22 cellular contexts compared by ENCODE assay signal in genomic region chr9:72913382-72914009, GRCh38. TPM values are rescaled to one million over a fixed set of nuclear protein-coding genes. Genes with fewer than 3 reads are reported as not detected.
DNase-seq lines count a peak whose midpoint lies in the region; ATAC-seq, FAIRE-seq and TF ChIP-seq lines count a peak whose summit lies in the region.
"Had no signal": no experiment of that assay in that cellular context is flagged by ENCODE, and none has a peak within 500 bp of the region (broad histone marks: within the 10 kb centered on the region; RNA-seq: fewer than 3 reads in every experiment).

No MANE protein-coding gene starts in this region.

- WGBS in HepG2 (ENCODE audit: low lambda C conversion rate) = 94% methylated on average over 4 of the region's 4 CpGs

- no peaks in the 10 kb centered on the region for H4K20me1 ChIP-seq in HepG2 (ENCODE audit: insufficient read depth, low read length)

- no peak overlapping the region for H3K9ac ChIP-seq in HepG2 (ENCODE audit: insufficient read depth, low read depth, low read length)
- peak overlapping the region in 1 of 5 donors; percentile 32 for H3K9ac ChIP-seq in subcutaneous abdominal adipose tissue (ENCODE audit: low read length in 5 of 5)

- CTCF ChIA-PET in HepG2 (lab: Yijun Ruan, JAX; ENCODE audit: low intra/inter-chr PET ratio, low total read pairs) = no interaction called here

- TF ChIP-seq EP300 in HepG2 (IDR thresholded peaks at IDR 0.05; ENCODE audit: low read depth in 2 of 2, low read length in 2 of 2) = no peak
- TF ChIP-seq EP300 in HepG2 (CRISPR knock-in tag; IDR thresholded peaks at IDR 0.05; ENCODE audit: borderline replicate concordance) = no peak

- in situ Hi-C loops in HepG2 (cut with HindIII; ENCODE audit: extremely low pct_ligation_motif_present, low pct_unique_long_range_greater_than_20kb) = no loop called here

- no peak for FAIRE-seq in HepG2 (lab: Jason Lieb, UNC)
- FAIRE-seq: G401.6, GM18507, RCC 7860 had no signal

- no peaks in the 10 kb centered on the region for H3K4me1 ChIP-seq in HepG2 (ENCODE audit: insufficient read depth, low read length)
- H3K4me1 ChIP-seq in subcutaneous abdominal adipose tissue (ENCODE audit: control insufficient read depth in 5 of 5, insufficient read depth in 5 of 5, low read length in 5 of 5) = peaks cover 0 to 15% (median 0%) of the 10 kb centered on the region in 5 donors
- peaks cover 0 to 3% of the 10 kb centered on the region in 2 donors for H3K4me1 ChIP-seq in left lung

- H3K4me2 ChIP-seq in HepG2 (ENCODE audit: low read depth, low read length) = no peak overlapping the region

- no peak for TF ChIP-seq POLR2A in HepG2 (IDR thresholded peaks at IDR 0.05; ENCODE audit: insufficient read depth in 1 of 2, low read depth in 2 of 2, low read length in 2 of 2)

- H3K9me3 ChIP-seq in HepG2 (ENCODE audit: low read length) (no peaks in the 10 kb centered on the region), subcutaneous abdominal adipose tissue (ENCODE audit: control insufficient read depth in 5 of 5, low read length in 5 of 5) (no peaks in the 10 kb centered on the region), left lung (no peaks in the 10 kb centered on the region)

- intact Hi-C loops in Right ventricle myocardium superior (cut with DNase I) (no loop called here), left ventricle myocardium superior (cut with micrococcal nuclease) (no loop called here), HepG2 (cut with micrococcal nuclease; ENCODE audit: unreplicated experiment) (no loop called here), left lung (cut with DNase I) (no loop called here)

- ATAC-seq in Right ventricle myocardium superior (ENCODE audit: poor library complexity) (peak; percentile 22), left ventricle myocardium superior (no peak), HepG2 (no peak), left lung (no peak)

- no peaks in the 10 kb centered on the region for H3K27me3 ChIP-seq in HepG2 (ENCODE audit: control insufficient read depth in 1 of 2, insufficient read depth in 2 of 2, low read length in 2 of 2)
- H3K27me3 ChIP-seq in subcutaneous abdominal adipose tissue (ENCODE audit: control insufficient read depth in 5 of 5, insufficient read depth in 4 of 5, low read length in 5 of 5) = no peaks in the 10 kb centered on the region
- H3K27me3 ChIP-seq in left lung = no peaks in the 10 kb centered on the region

- DNase-seq in Right ventricle myocardium superior (no peak), left ventricle myocardium superior (no peak), HepG2 (ENCODE audit: low spot score) (no peak), left lung (no peak), NCI-H524 treated with DMSO at 0.1 percent for 48 hours (lab: John Stamatoyannopoulos, UW) (no peak)
- no peak for DNase-seq in stimulated activated CD4-positive, alpha-beta T cell treated with anti-CD3 and anti-CD28 coated beads, Interleukin-15, amount 100 ng/mL, for 24 hours
- DNase-seq: Calu3; CD8-positive, alpha-beta memory T cell; KG1; NCI-H1105; NCI-H2081; NCI-H2171; NCI-H526; SHP77 had no signal

- POLR2A ChIA-PET in HepG2 (lab: Yijun Ruan, JAX) = no interaction called here

- H3K4me3 ChIP-seq in HepG2 (replicated peaks in 1 of 3; ENCODE audit: insufficient read depth in 1 of 3, low read depth in 2 of 3, low read length in 3 of 3) = no peak overlapping the region
- H3K4me3 ChIP-seq in subcutaneous abdominal adipose tissue (ENCODE audit: low read depth in 1 of 5, low read length in 5 of 5) = no peak overlapping the region
- H3K4me3 ChIP-seq in left lung = no peak overlapping the region
- H3K4me3 ChIP-seq: SK-N-MC had no signal

- TF ChIP-seq RAD21 in HepG2 (CRISPR knock-in tag; IDR thresholded peaks at IDR 0.05) = no peak

- H3K27ac ChIP-seq in HepG2 (ENCODE audit: extremely low read length, insufficient read depth, low read length) (no peak overlapping the region), subcutaneous abdominal adipose tissue (ENCODE audit: low read depth, low read length) (peak overlapping the region; percentile 14), left lung (peak overlapping the region in 1 of 2 donors; percentile 11)
- H3K27ac ChIP-seq: C4-2B, SK-N-MC had no signal

- peaks cover 11 to 65% of the 10 kb centered on the region in 2 experiments; a peak in 4 of 5 replicates for H3K36me3 ChIP-seq in HepG2 (replicated peaks in 1 of 2; ENCODE audit: control insufficient read depth in 1 of 2, insufficient read depth in 2 of 2, low read length in 2 of 2)
- H3K36me3 ChIP-seq in subcutaneous abdominal adipose tissue (ENCODE audit: control insufficient read depth in 5 of 5, insufficient read depth in 5 of 5, low read length in 5 of 5) = peaks cover 6 to 21% (median 10%) of the 10 kb centered on the region in 5 donors
- peaks cover 0 to 11% of the 10 kb centered on the region in 2 donors for H3K36me3 ChIP-seq in left lung

- BruUV-seq in HepG2 (replicated peaks; lab: Mats Ljungman, UMichigan) = TSS peak; percentile 0

- H2AFZ ChIP-seq in HepG2 (ENCODE audit: low read length) = no peak overlapping the region

- no peak for TF ChIP-seq CTCF in HepG2 (CRISPR knock-in tag; IDR thresholded peaks at IDR 0.05)
- no peak for TF ChIP-seq CTCF in left lung (IDR thresholded peaks at IDR 0.05)

- H3K79me2 ChIP-seq in HepG2 (ENCODE audit: insufficient read depth, low read length) = no peaks in the 10 kb centered on the region

TF ChIP-seq in HepG2, 621 proteins besides CTCF, POLR2A, EP300 and RAD21:
- no peak for TF ChIP-seq ZNF652 (CRISPR knock-in tag; IDR thresholded peaks at IDR 0.05; ENCODE audit: borderline replicate concordance, low read depth)
- TF ChIP-seq RBM22 (optimal IDR thresholded peaks at IDR 0.05; ENCODE audit: low read length) = peak; percentile 78

RNA-seq across cellular contexts. Expression of gene ALDH1A1, which starts 39.4 kb away (rescaled TPM):
- total RNA-seq in Right ventricle myocardium superior = 19.8 TPM
- total RNA-seq in left ventricle myocardium superior = 23.3 TPM
- 439 and 686 TPM in 2 replicates for total RNA-seq in HepG2 (2016; rRNA removed; fragmentation: Illumina TruSeq; extraction: Trizol)
- total RNA-seq in HepG2 (2016; cell fraction: cytosol; rRNA removed; fragmentation: Illumina TruSeq; extraction: Trizol; ENCODE audit: low read depth) = 23.4 and 28.1 TPM in 2 replicates
- total RNA-seq in HepG2 (2016; cell fraction: insoluble cytoplasmic fraction; rRNA removed; fragmentation: Illumina TruSeq; extraction: Trizol) = 431 and 688 TPM in 2 replicates
- total RNA-seq in HepG2 (2016; cell fraction: membrane; rRNA removed; fragmentation: Illumina TruSeq; extraction: Trizol) = 55.9 and 65.7 TPM in 2 replicates
- total RNA-seq in HepG2 (2016; cell fraction: nucleus; rRNA removed; fragmentation: Illumina TruSeq; extraction: Trizol) = 230 and 235 TPM in 2 replicates
- 50.0 and 88.2 TPM in 2 replicates for polyA plus RNA-seq in HepG2 (2011; rRNA removed)
- polyA plus RNA-seq in HepG2 (2011; cell fraction: cytosol; rRNA removed) = 43.0 and 53.0 TPM in 2 replicates
- 15.1 and 17.0 TPM in 2 replicates for polyA plus RNA-seq in HepG2 (2011; cell fraction: nucleus; rRNA removed)
- polyA plus RNA-seq in HepG2 (2012) = 160 and 206 TPM in 2 replicates
- polyA plus RNA-seq in HepG2 (2016; cell fraction: cytosol; fragmentation: Illumina TruSeq; extraction: Trizol; ENCODE audit: low read depth) = 21.3 and 24.3 TPM in 2 replicates
- polyA plus RNA-seq in HepG2 (2016; cell fraction: insoluble cytoplasmic fraction; fragmentation: Illumina TruSeq; extraction: Trizol; ENCODE audit: low read depth) = 619 and 655 TPM in 2 replicates
- polyA plus RNA-seq in HepG2 (2016; cell fraction: membrane; fragmentation: Illumina TruSeq; extraction: Trizol; ENCODE audit: low read depth) = 40.3 and 48.6 TPM in 2 replicates
- polyA plus RNA-seq in HepG2 (2016; cell fraction: nucleus; fragmentation: Illumina TruSeq; extraction: Trizol; ENCODE audit: insufficient read depth, low read depth) = 212 and 215 TPM in 2 replicates
- polyA minus RNA-seq in HepG2 (2011; rRNA and poly(A)+ RNA removed; ENCODE audit: low replicate concordance) = 40.3 TPM in 1 of 2 replicates, not detected in the other
- polyA minus RNA-seq in HepG2 (2011; cell fraction: cytosol; rRNA and poly(A)+ RNA removed) = 50.9 and 76.9 TPM in 2 replicates
- polyA minus RNA-seq in HepG2 (2011; cell fraction: nucleus; rRNA and poly(A)+ RNA removed) = 88.4 and 90.4 TPM in 2 replicates
- total RNA-seq in left lung = 100 to 1,000 TPM in 1 of 2 donors, 10 to 100 TPM in 1; 77.7 to 126 TPM
- total RNA-seq: A172, Daoy had no signal
- polyA plus RNA-seq: CD8-positive, alpha-beta memory T cell had no signal
